Comparison of ENCODE assay signal across 21 cellular contexts in the genomic region with DNA sequence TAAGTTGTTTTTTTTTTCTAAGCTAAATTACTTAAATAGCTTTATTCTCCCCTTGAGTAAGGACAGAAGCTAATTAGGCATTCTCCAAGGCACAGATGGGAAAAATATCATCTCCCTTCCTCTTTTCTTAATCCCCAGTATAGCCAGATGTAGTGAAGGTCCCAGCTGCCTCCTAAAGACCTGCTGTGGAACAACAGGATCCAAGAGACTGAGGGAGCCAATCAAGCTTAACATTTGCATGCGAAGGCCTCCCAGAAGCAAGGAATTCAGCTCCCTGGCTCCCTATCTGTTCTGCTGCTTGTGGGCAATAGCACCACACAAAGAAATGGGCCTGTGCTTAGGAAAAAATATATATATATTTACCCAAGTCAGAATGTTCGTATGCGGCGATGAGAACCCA.
DNase-seq lines count a peak whose midpoint lies in the region; ATAC-seq and TF ChIP-seq lines count a peak whose summit lies in the region.
"Had no signal": no experiment of that assay in that cellular context is flagged by ENCODE, and none has a peak within 500 bp of the region (broad histone marks: within the 10 kb centered on the region; RNA-seq: fewer than 3 reads in every experiment).

No MANE protein-coding gene starts in this region.

- TF ChIP-seq CTCF in choroid plexus epithelial cell (conservative IDR thresholded peaks at IDR 0.05; ENCODE audit: low read depth, low read length) (peak; percentile 32), gastroesophageal sphincter (IDR thresholded peaks at IDR 0.05) (no peak)

- no peak overlapping the region for H3K27ac ChIP-seq in gastroesophageal sphincter
- H3K27ac ChIP-seq: 22Rv1, colonic mucosa, heart right ventricle had no signal

- TF ChIP-seq EP300 in gastroesophageal sphincter (IDR thresholded peaks at IDR 0.05): no peak

- no peaks in the 10 kb centered on the region for H3K36me3 ChIP-seq in gastroesophageal sphincter
- H3K36me3 ChIP-seq: colonic mucosa, heart right ventricle had no signal

- ATAC-seq in gastroesophageal sphincter: no peak
- ATAC-seq: activated CD8-positive, alpha-beta memory T cell treated with anti-CD3 and anti-CD28 coated beads, Interleukin-2, amount 10 ng/mL, durations not matched to agents 7 days and 5 days; activated T-helper 17 cell treated with anti-CD3 and anti-CD28 coated beads, Interleukin-2, amount 50 U/mL, for 72 hours; heart right ventricle; sciatic nerve had no signal

- H3K9me3 ChIP-seq in gastroesophageal sphincter: no peaks in the 10 kb centered on the region
- H3K9me3 ChIP-seq: colonic mucosa, heart right ventricle had no signal

- H3K4me1 ChIP-seq in gastroesophageal sphincter: no peaks in the 10 kb centered on the region
- H3K4me1 ChIP-seq: colonic mucosa, heart right ventricle had no signal

- peak; percentile 32 for DNase-seq in DMS 273 (lab: John Stamatoyannopoulos, UW; ENCODE audit: unreplicated experiment)
- no peak for DNase-seq in DMS 273 treated with DMSO at 0.1 percent for 48 hours (lab: John Stamatoyannopoulos, UW)
- DNase-seq in NCI-H524 (lab: John Stamatoyannopoulos, UW): peak; percentile 84 to 93
- DNase-seq in choroid plexus epithelial cell (ENCODE audit: low read depth): peak; percentile 20
- peak; percentile 19 for DNase-seq in left kidney (ENCODE audit: low read depth, low spot score)
- no peak for DNase-seq in stimulated activated CD4-positive, alpha-beta T cell treated with anti-CD3 and anti-CD28 coated beads, Interleukin-4, amount 100 ng/mL, for 1 hour
- no peak for DNase-seq in NCI-H2107 (lab: John Stamatoyannopoulos, UW)
- DNase-seq: activated CD4-positive, alpha-beta T cell treated with anti-CD3 and anti-CD28 coated beads for 4 hours; activated CD8-positive, alpha-beta memory T cell treated with anti-CD3 and anti-CD28 coated beads, Interleukin-2, amount 10 ng/mL, durations not matched to agents 7 days and 5 days; colonic mucosa; heart right ventricle; IMR-90; MM.1S; NCI-H146; occipital lobe; SHP77; stimulated activated CD4-positive, alpha-beta T cell treated with anti-CD3 and anti-CD28 coated beads, Interleukin-15, amount 100 ng/mL, for 24 hours had no signal

- WGBS in gastroesophageal sphincter (ENCODE audit: low coverage in 1 of 2), 2 donors: 95 to 100% methylated on average over 3 of the region's 4 CpGs

- no peaks in the 10 kb centered on the region for H3K27me3 ChIP-seq in gastroesophageal sphincter
- H3K27me3 ChIP-seq: colonic mucosa had no signal

- H3K4me3 ChIP-seq in choroid plexus epithelial cell (ENCODE audit: low read depth, low read length) (no peak overlapping the region), gastroesophageal sphincter (no peak overlapping the region)
- H3K4me3 ChIP-seq: colonic mucosa, heart right ventricle had no signal

- no peak for TF ChIP-seq POLR2A in gastroesophageal sphincter (IDR thresholded peaks at IDR 0.05)

Comparison
In these comparisons a context has a peak if more than half of its experiments do, and no peak if none do; other contexts are left out.
1. DNase-seq: peak in DMS 273 (single experiment), NCI-H524 (2 of 2), choroid plexus epithelial cell (single experiment) and left kidney (single experiment); none in DMS 273 treated with DMSO at 0.1 percent for 48 hours (single experiment), stimulated activated CD4-positive, alpha-beta T cell treated with anti-CD3 and anti-CD28 coated beads, Interleukin-4, amount 100 ng/mL, for 1 hour (single experiment) and NCI-H2107 (single experiment).